In genomic region chr17:8806206-8807069, GRCh38 we compare ENCODE assay signal across 15 cellular contexts. TPM values are rescaled to one million over a fixed set of nuclear protein-coding genes. Genes with fewer than 3 reads are reported as not detected.
DNase-seq lines count a peak whose midpoint lies in the region; ATAC-seq lines count a peak whose summit lies in the region.
"Had no signal": no experiment of that assay in that cellular context is flagged by ENCODE, and none has a peak within 500 bp of the region (broad histone marks: within the 10 kb centered on the region; RNA-seq: fewer than 3 reads in every experiment).

No MANE protein-coding gene starts in this region.

- no peaks in the 10 kb centered on the region for H3K79me2 ChIP-seq in Karpas-422 (ENCODE audit: low read length)

- H3K9ac ChIP-seq in Karpas-422 (ENCODE audit: low read length) = no peak overlapping the region

- no peaks in the 10 kb centered on the region for H3K4me1 ChIP-seq in Karpas-422 (ENCODE audit: low read length)
- H3K4me1 ChIP-seq: adrenal gland, upper lobe of left lung had no signal

- no peak overlapping the region for H2AFZ ChIP-seq in Karpas-422 (ENCODE audit: low read length)

- no peak overlapping the region for H3K4me3 ChIP-seq in Karpas-422 (ENCODE audit: low read length)
- H3K4me3 ChIP-seq: adrenal gland, upper lobe of left lung had no signal

- no peak overlapping the region for H3K4me2 ChIP-seq in Karpas-422 (ENCODE audit: low read depth, low read length, poor library complexity, severe bottlenecking)

- ATAC-seq in GM19372 (IDR thresholded peaks at IDR 0.05; ENCODE audit: low read depth, unreplicated experiment) = peak; percentile 17
- ATAC-seq in esophagus mucosa = peak; percentile 56

- H3K36me3 ChIP-seq in Karpas-422 (ENCODE audit: insufficient read depth, low read length) = no peaks in the 10 kb centered on the region
- H3K36me3 ChIP-seq: adrenal gland, upper lobe of left lung had no signal

- DNase-seq in Ammon's horn (ENCODE audit: low spot score) = peak; percentile 45
- DNase-seq in NAMALWA (ENCODE audit: low spot score) = peak; percentile 1
- no peak for DNase-seq in activated naive CD4-positive, alpha-beta T cell treated with Interleukin-2 at 50 U/mL for 16 hours
- no peak for DNase-seq in NCI-H748 (lab: John Stamatoyannopoulos, UW; ENCODE audit: unreplicated experiment)
- DNase-seq in H4 (ENCODE audit: low spot score) = no peak
- no peak for DNase-seq in Karpas-422
- DNase-seq: activated CD4-positive, CD25-positive, alpha-beta regulatory T cell; activated T-cell treated with anti-CD3 and anti-CD28 coated beads, Interleukin-2, amount 50 U/mL, for 1 hour; dermis blood vessel endothelial cell; DMS153 had no signal

- no peaks in the 10 kb centered on the region for H3K27me3 ChIP-seq in Karpas-422 (ENCODE audit: low read length)
- H3K27me3 ChIP-seq: adrenal gland, upper lobe of left lung had no signal

- no peaks in the 10 kb centered on the region for H3K9me3 ChIP-seq in Karpas-422 (ENCODE audit: low read length)
- H3K9me3 ChIP-seq: adrenal gland had no signal

- no peaks in the 10 kb centered on the region for H3K9me2 ChIP-seq in Karpas-422 (replicated peaks; ENCODE audit: insufficient read depth, low read length)

- H3K27ac ChIP-seq in Karpas-422 (ENCODE audit: low read length) = no peak overlapping the region

- no peaks in the 10 kb centered on the region for H4K20me1 ChIP-seq in Karpas-422 (ENCODE audit: insufficient read depth, low read depth, low read length)

RNA-seq across cellular contexts. Expression of gene MFSD6L, which starts 7.3 kb away (rescaled TPM):
- 0.72 TPM for total RNA-seq in esophagus mucosa
- not detected in 2 replicates for total RNA-seq in H4 (2014; rRNA removed; shearing (Covaris generic))
- not detected in 2 replicates for total RNA-seq in Karpas-422 (2014; rRNA removed; shearing (Covaris generic); ENCODE audit: low replicate concordance)
- total RNA-seq: dermis blood vessel endothelial cell, HT-29 had no signal

RNA-seq across cellular contexts. Expression of gene SPDYE4, which starts 48.1 kb away (rescaled TPM):
- total RNA-seq in esophagus mucosa = not detected
- total RNA-seq in H4 (2014; rRNA removed; shearing (Covaris generic)) = not detected in 2 replicates
- total RNA-seq in Karpas-422 (2014; rRNA removed; shearing (Covaris generic); ENCODE audit: low replicate concordance) = not detected in 2 replicates
- total RNA-seq: adrenal gland, dermis blood vessel endothelial cell, HT-29, upper lobe of left lung had no signal

Comparison
In these comparisons a context has a peak if more than half of its experiments do, and no peak if none do; other contexts are left out.
1. DNase-seq: peak in Ammon's horn (single experiment) and NAMALWA (single experiment); none in activated naive CD4-positive, alpha-beta T cell treated with Interleukin-2 at 50 U/mL for 16 hours (single experiment), NCI-H748 (single experiment), H4 (single experiment) and Karpas-422 (single experiment).